ENCODE assay signal across 8 cellular contexts in genomic region chr11:118437046-118437735, GRCh38. TPM values are rescaled to one million over a fixed set of nuclear protein-coding genes. Genes with fewer than 3 reads are reported as not detected.
DNase-seq lines count a peak whose midpoint lies in the region; ATAC-seq and TF ChIP-seq lines count a peak whose summit lies in the region.

No MANE protein-coding gene starts in this region.

- no peaks in the 10 kb centered on the region for H3K9me3 ChIP-seq in sigmoid colon

- H3K36me3 ChIP-seq in BJ (ENCODE audit: control insufficient read depth, insufficient read depth, low read length), result no peaks in the 10 kb centered on the region
- H3K36me3 ChIP-seq in sigmoid colon, result no peaks in the 10 kb centered on the region

- H3K27ac Mint-ChIP-seq in HFFc6, result peak overlapping the region; percentile 91

- TF ChIP-seq CTCF in BJ (IDR thresholded peaks at IDR 0.05; ENCODE audit: insufficient read depth, low read depth, low read length) (no peak), HFFc6 (IDR thresholded peaks at IDR 0.05) (no peak), sigmoid colon (IDR thresholded peaks at IDR 0.05) (no peak)

- WGBS in sigmoid colon, 2 donors, result 0 to 1% methylated on average over 30 of the region's 30 CpGs

- TF ChIP-seq EP300 in sigmoid colon (IDR thresholded peaks at IDR 0.05), result no peak

- no peak for TF ChIP-seq POLR2A in sigmoid colon (IDR thresholded peaks at IDR 0.05)

- peak overlapping the region; percentile 93 for H3K4me3 ChIP-seq in BJ (ENCODE audit: low read depth, low read length)
- peak overlapping the region; percentile 64 for H3K4me3 ChIP-seq in iPS-11a (ENCODE audit: low read depth, low read length)
- peak overlapping the region; percentile 88 to 100 (median 98) for H3K4me3 ChIP-seq in sigmoid colon

- CTCF ChIA-PET in BJ (lab: Yijun Ruan, JAX), result interaction anchor here (0.6 kb wide), 1 partner anchor 51 kb away, joined by 3 read pairs; no protein-coding TSS in a partner anchor

- 0 out of 2 replicates have a peak, but pooled peaks cover 4% of the 10 kb centered on the region for H3K36me3 Mint-ChIP-seq in HFFc6 (ENCODE audit: low read depth)

- POLR2A ChIA-PET in BJ (lab: Charles Lee), result no interaction called here

- intact Hi-C loops in sigmoid colon (cut with DNase I), result loop anchor here (5.0 kb wide), 1 partner anchor 50 kb away; no protein-coding TSS in a partner anchor

- no peaks in the 10 kb centered on the region for H3K27me3 ChIP-seq in BJ (ENCODE audit: control insufficient read depth, insufficient read depth, low read length)
- H3K27me3 ChIP-seq in sigmoid colon, result no peaks in the 10 kb centered on the region

- ATAC-seq in HG02588 (IDR thresholded peaks at IDR 0.05; ENCODE audit: unreplicated experiment), result no peak
- no peak for ATAC-seq in GM21529 (IDR thresholded peaks at IDR 0.05; ENCODE audit: unreplicated experiment)

- no peaks in the 10 kb centered on the region for H3K9me3 Mint-ChIP-seq in HFFc6

- no peaks in the 10 kb centered on the region; the same call in 1 of the 2 replicates for H3K27me3 Mint-ChIP-seq in HFFc6 (ENCODE audit: insufficient read depth)

- peak overlapping the region; percentile 92 for H3K4me3 Mint-ChIP-seq in HFFc6

- no peak for DNase-seq in BJ (ENCODE audit: low read depth)
- no peak for DNase-seq in HFFc6
- DNase-seq in SW480 (ENCODE audit: low spot score), result peak; percentile 36
- DNase-seq in astrocyte of the hippocampus (ENCODE audit: low read depth, low spot score), result peak; percentile 68
- DNase-seq in sigmoid colon, result peak; percentile 80

- peaks cover 56% of the 10 kb centered on the region for H3K4me1 Mint-ChIP-seq in HFFc6 (ENCODE audit: low read depth)

- H3K27ac ChIP-seq in sigmoid colon, result peak overlapping the region; percentile 93 to 97 (median 95)

- peaks cover 3 to 63% (median 48%) of the 10 kb centered on the region in 4 donors for H3K4me1 ChIP-seq in sigmoid colon

RNA-seq across cellular contexts. Expression of gene KMT2A, which starts 0.9 kb away (rescaled TPM):
- polyA plus RNA-seq in BJ (2011; rRNA removed), result 19.8 and 21.9 TPM in 2 replicates
- 53.2 and 59.6 TPM in 2 replicates for polyA minus RNA-seq in BJ (2011; rRNA and poly(A)+ RNA removed)
- 10 to 100 TPM; 29.3 to 39.3 (median 34.4) TPM for total RNA-seq in HFFc6 (2021; fragmentation: NEBNext Ultra II Directional; extraction: Animal tissue kit (Norgen Biotek cat#: 25700))
- 10 to 100 TPM; 42.9 to 93.9 (median 62.8) TPM for total RNA-seq in sigmoid colon
- 10 to 100 TPM in 1 of 3 donors, 1 to 10 TPM in 2; 5.3 to 21.3 (median 5.4) TPM for polyA plus RNA-seq in sigmoid colon

RNA-seq across cellular contexts. Expression of gene ATP5MG, which starts 35.8 kb away (rescaled TPM):
- polyA plus RNA-seq in BJ (2011; rRNA removed) (170 and 266 TPM in 2 replicates), sigmoid colon (100 to 1,000 TPM; 232 to 559 (median 315) TPM)
- polyA minus RNA-seq in BJ (2011; rRNA and poly(A)+ RNA removed), result 23.5 and 28.7 TPM in 2 replicates
- total RNA-seq in HFFc6 (2021; fragmentation: NEBNext Ultra II Directional; extraction: Animal tissue kit (Norgen Biotek cat#: 25700)), result 100 to 1,000 TPM; 196 to 275 (median 223) TPM
- total RNA-seq in sigmoid colon, result 100 to 1,000 TPM in 2 of 4 donors, 10 to 100 TPM in 2; 54.7 to 141 (median 84.8) TPM

Comparison
In these comparisons a context has a peak if more than half of its experiments do, and no peak if none do; other contexts are left out.
1. DNase-seq: peak in SW480 (single experiment), astrocyte of the hippocampus (single experiment) and sigmoid colon (single experiment); none in BJ (single experiment) and HFFc6 (single experiment).
2. Peak in every context shown above with its lines, with median percentiles within 50 percentile points of each other: H3K4me3 ChIP-seq.